29 cellular contexts compared by ENCODE assay signal in the genomic region with DNA sequence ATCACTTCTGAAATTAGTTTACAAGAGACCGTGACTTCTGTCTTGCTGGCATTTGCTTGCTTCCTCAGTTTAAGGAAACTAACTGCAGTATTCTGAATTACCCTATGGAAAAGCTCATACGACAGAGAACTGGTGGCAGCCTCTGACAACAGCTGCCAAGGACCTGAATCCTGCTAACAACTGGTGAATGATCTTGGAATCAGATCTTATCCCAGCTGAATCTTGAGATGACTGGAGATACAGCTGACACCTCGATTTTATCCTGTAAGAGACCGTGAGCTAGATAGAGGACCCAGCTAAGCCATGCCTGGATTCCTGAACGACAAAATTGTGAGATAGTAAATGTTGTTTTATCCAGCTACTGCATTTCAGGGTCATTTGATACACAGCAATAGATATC.
"Had no signal": no experiment of that assay in that cellular context is flagged by ENCODE, and none has a peak within 500 bp of the region (broad histone marks: within the 10 kb centered on the region; RNA-seq: fewer than 3 reads in every experiment).

No MANE protein-coding gene starts in this region.

- H3K36me3 Mint-ChIP-seq: immature natural killer cell; natural killer cell treated with Interleukin-12 subunit alpha and Interleukin-12 subunit beta and Interleukin-15 and Interleukin-18, amount 100 ng/mL, for 72 hours had no signal

- H3K4me1 ChIP-seq: pancreas, prostate gland had no signal

- H3K27me3 Mint-ChIP-seq: central memory CD8-positive, alpha-beta T cell; natural killer cell treated with Interleukin-12 subunit alpha and Interleukin-12 subunit beta and Interleukin-15 and Interleukin-18, amount 100 ng/mL, for 72 hours had no signal

- H3K4me3 Mint-ChIP-seq: activated T-cell treated with anti-CD3 and anti-CD28 coated beads, Interleukin-2, amount 50 U/mL, for 24 hours; central memory CD8-positive, alpha-beta T cell; immature natural killer cell; natural killer cell treated with Interleukin-12 subunit alpha and Interleukin-12 subunit beta and Interleukin-15 and Interleukin-18, amount 100 ng/mL, for 72 hours; T-helper 1 cell treated with Interleukin-12 subunit alpha and Interleukin-12 subunit beta and Interleukin-4 antibody, amounts not matched to agents 30 μg/mL and 1 μg/mL, for 36 hours had no signal

- H3K36me3 ChIP-seq: esophagus muscularis mucosa, heart left ventricle, pancreas, prostate gland, sigmoid colon, tibial nerve had no signal

- H3K9me3 ChIP-seq: esophagus muscularis mucosa, heart left ventricle, pancreas, prostate gland, sigmoid colon, tibial nerve had no signal

- H3K4me3 ChIP-seq: esophagus muscularis mucosa, heart left ventricle, pancreas, prostate gland, sigmoid colon, tibial nerve had no signal

- DNase-seq: activated CD4-positive, alpha-beta T cell treated with anti-CD3 and anti-CD28 coated beads for 4 hours; activated CD4-positive, alpha-beta T cell treated with anti-CD3 and anti-CD28 coated beads, Interleukin-2, amount 50 U/mL, for 4 hours; activated CD8-positive, alpha-beta memory T cell treated with anti-CD3 and anti-CD28 coated beads for 24 hours; activated gamma-delta T cell; activated naive CD4-positive, alpha-beta T cell treated with anti-CD3 and anti-CD28 coated beads, Interleukin-2, amount 50 U/mL, for 16 hours; activated T-cell treated with anti-CD3 and anti-CD28 coated beads, Interleukin-2, amount 50 U/mL, for 24 hours; dermis blood vessel endothelial cell; effector CD4-positive, alpha-beta T cell; foreskin keratinocyte; heart left ventricle; hypothalamus; immature natural killer cell; kidney; left colon; mammary epithelial cell; pancreas; sigmoid colon; stimulated activated CD4-positive, alpha-beta T cell treated with anti-CD3 and anti-CD28 coated beads, Interleukin-15, amount 100 ng/mL, for 24 hours; stimulated activated CD4-positive, alpha-beta T cell treated with anti-CD3 and anti-CD28 coated beads, Interleukin-2, amount 100 ng/mL, for 24 hours; stimulated activated naive CD4-positive, alpha-beta T cell; SW 1271; T-helper 9 cell had no signal

- H3K27me3 ChIP-seq: esophagus muscularis mucosa, foreskin keratinocyte, heart left ventricle, pancreas, sigmoid colon, tibial nerve had no signal

- H3K27ac ChIP-seq: esophagus muscularis mucosa, foreskin keratinocyte, heart left ventricle, pancreas, prostate gland, tibial nerve, VCaP had no signal

- H3K27ac Mint-ChIP-seq: activated T-cell treated with anti-CD3 and anti-CD28 coated beads, Interleukin-2, amount 50 U/mL, for 24 hours; immature natural killer cell; natural killer cell treated with Interleukin-12 subunit alpha and Interleukin-12 subunit beta and Interleukin-15 and Interleukin-18, amount 100 ng/mL, for 72 hours; T-helper 1 cell treated with Interleukin-12 subunit alpha and Interleukin-12 subunit beta and Interleukin-4 antibody, amounts not matched to agents 30 μg/mL and 1 μg/mL, for 36 hours had no signal

- H3K4me1 Mint-ChIP-seq: central memory CD8-positive, alpha-beta T cell had no signal

- ATAC-seq: foreskin keratinocyte; heart left ventricle; left colon; natural killer cell treated with Interleukin-12 subunit alpha and Interleukin-12 subunit beta and Interleukin-15 and Interleukin-18, amount 100 ng/mL, for 72 hours; pancreas had no signal

- H3K9me3 Mint-ChIP-seq: activated T-cell treated with anti-CD3 and anti-CD28 coated beads, Interleukin-2, amount 50 U/mL, for 24 hours; central memory CD8-positive, alpha-beta T cell; T-helper 1 cell treated with Interleukin-12 subunit alpha and Interleukin-12 subunit beta and Interleukin-4 antibody, amounts not matched to agents 30 μg/mL and 1 μg/mL, for 36 hours had no signal
